Comparison of ENCODE assay signal across 10 cellular contexts in genomic region chr4:40990202-40990898, GRCh38.
DNase-seq lines count a peak whose midpoint lies in the region; ATAC-seq, FAIRE-seq and TF ChIP-seq lines count a peak whose summit lies in the region.
"Had no signal": no experiment of that assay in that cellular context is flagged by ENCODE, and none has a peak within 500 bp of the region (broad histone marks: within the 10 kb centered on the region; RNA-seq: fewer than 3 reads in every experiment).

No MANE protein-coding gene starts in this region.

- in situ Hi-C loops in astrocyte of the cerebellum (cut with HindIII; ENCODE audit: low sequenced_read_pairs): no loop called here

- H3K4me3 ChIP-seq in astrocyte of the cerebellum (ENCODE audit: low read depth, low read length): no peak overlapping the region

- no peak for ATAC-seq in GM18867 (IDR thresholded peaks at IDR 0.05; ENCODE audit: unreplicated experiment)
- ATAC-seq: naive thymus-derived CD8-positive, alpha-beta T cell had no signal

- FAIRE-seq in GM19239 (lab: Jason Lieb, UNC): no peak

- no peak for TF ChIP-seq CTCF in astrocyte of the cerebellum (IDR thresholded peaks at IDR 0.05; ENCODE audit: low read depth, low read length, missing control alignments)

- DNase-seq in CD1c-positive myeloid dendritic cell (ENCODE audit: extremely low spot score) (peak; percentile 18), HT-29 (ENCODE audit: low spot score) (peak; percentile 10), astrocyte of the cerebellum (ENCODE audit: low read depth) (peak; percentile 80), lung microvascular endothelial cell (ENCODE audit: low read depth in 2 of 2) (peak; percentile 14 to 91), GM19239 (ENCODE audit: insufficient read length, low spot score) (no peak), NCI-H1092 treated with DMSO at 0.1 percent for 48 hours (lab: John Stamatoyannopoulos, UW) (no peak)
- DNase-seq in activated CD8-positive, alpha-beta memory T cell treated with anti-CD3 and anti-CD28 coated beads for 24 hours: no peak
- DNase-seq: activated CD4-positive, alpha-beta T cell treated with anti-CD3 and anti-CD28 coated beads, Interleukin-2, amount 10 ng/mL, durations not matched to agents 7 days and 5 days; naive thymus-derived CD8-positive, alpha-beta T cell had no signal

Comparison
In these comparisons a context has a peak if more than half of its experiments do, and no peak if none do; other contexts are left out.
1. DNase-seq: peak in CD1c-positive myeloid dendritic cell (single experiment), HT-29 (single experiment), astrocyte of the cerebellum (single experiment) and lung microvascular endothelial cell (2 of 2); none in GM19239 (single experiment), NCI-H1092 treated with DMSO at 0.1 percent for 48 hours (single experiment) and activated CD8-positive, alpha-beta memory T cell treated with anti-CD3 and anti-CD28 coated beads for 24 hours (single experiment).